1 cellular context compared by ENCODE assay signal in the genomic region with DNA sequence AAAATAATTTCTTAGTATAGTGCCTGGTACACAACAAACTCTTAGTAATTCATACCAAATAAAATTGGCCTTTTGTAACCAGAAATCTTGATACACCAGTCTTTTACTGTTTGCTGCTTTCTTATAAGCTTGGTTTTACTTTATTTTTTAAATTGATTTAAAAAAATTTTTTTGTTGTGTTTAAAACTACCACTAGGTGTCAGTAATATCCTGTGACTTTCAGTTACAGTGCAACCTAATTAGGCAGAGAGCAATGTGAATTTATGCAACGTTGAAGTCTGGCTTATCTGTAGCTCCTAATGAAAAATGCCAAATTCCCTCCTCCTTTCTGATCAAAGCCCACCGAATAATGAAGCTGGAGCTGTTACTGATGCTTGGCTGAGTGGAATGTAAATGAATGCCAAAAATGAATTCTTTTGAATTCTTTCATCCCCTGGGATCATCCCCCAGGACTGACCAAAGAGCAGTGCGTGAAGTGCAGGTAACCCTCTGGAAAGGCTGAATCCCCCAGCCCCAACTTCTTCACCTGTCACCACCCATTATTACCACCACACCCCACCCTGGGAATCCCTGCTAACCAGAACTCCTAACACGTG.
TF ChIP-seq lines count a peak whose summit lies in the region.

No MANE protein-coding gene starts in this region.

TF ChIP-seq in GM12878, 131 proteins besides CTCF, POLR2A, EP300 and RAD21 (continued from another document):
- TF ChIP-seq, protein P1, sequence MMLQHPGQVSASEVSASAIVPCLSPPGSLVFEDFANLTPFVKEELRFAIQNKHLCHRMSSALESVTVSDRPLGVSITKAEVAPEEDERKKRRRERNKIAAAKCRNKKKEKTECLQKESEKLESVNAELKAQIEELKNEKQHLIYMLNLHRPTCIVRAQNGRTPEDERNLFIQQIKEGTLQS (IDR thresholded peaks at IDR 0.05; ENCODE audit: borderline replicate concordance, extremely low read depth, low read depth, low read length) = no peak
- TF ChIP-seq PRDM15 (CRISPR knock-in tag; IDR thresholded peaks at IDR 0.05) (no peak), ETV6 (conservative IDR thresholded peaks at IDR 0.05 in 1 of 2, IDR thresholded peaks at IDR 0.05 in 1 of 2; ENCODE audit: borderline replicate concordance in 1 of 2, low read depth in 1 of 2) (no peak)
